Comparison of ENCODE assay signal across 28 cellular contexts in genomic region chr9:93343663-93344062, GRCh38.
"Had no signal": no experiment of that assay in that cellular context is flagged by ENCODE, and none has a peak within 500 bp of the region (broad histone marks: within the 10 kb centered on the region; RNA-seq: fewer than 3 reads in every experiment).

No MANE protein-coding gene starts in this region.

- H3K4me3 Mint-ChIP-seq: activated CD4-positive, alpha-beta memory T cell treated with anti-CD3 and anti-CD28 coated beads, Interleukin-2, amount 10 ng/mL, durations not matched to agents 7 days and 5 days; activated CD4-positive, alpha-beta T cell treated with anti-CD3 and anti-CD28 coated beads, Interleukin-2, amount 10 ng/mL, durations not matched to agents 7 days and 5 days; activated T-cell treated with anti-CD3 and anti-CD28 coated beads, Interleukin-2, amount 50 U/mL, for 24 hours; immature natural killer cell; stimulated activated naive B cell treated with anti-CD40 and anti-IgM and Interleukin-4, amounts not matched to agents 10 μg/mL and 1 μg/mL and 100 μg/mL, for 72 hours had no signal

- H3K9me3 Mint-ChIP-seq: activated T-cell treated with anti-CD3 and anti-CD28 coated beads, Interleukin-2, amount 50 U/mL, for 24 hours had no signal

- H3K9me3 ChIP-seq: thyroid gland had no signal

- H3K27ac Mint-ChIP-seq: activated CD4-positive, alpha-beta memory T cell treated with anti-CD3 and anti-CD28 coated beads, Interleukin-2, amount 10 ng/mL, durations not matched to agents 7 days and 5 days; activated CD4-positive, alpha-beta T cell treated with anti-CD3 and anti-CD28 coated beads, Interleukin-2, amount 10 ng/mL, durations not matched to agents 7 days and 5 days; activated T-cell treated with anti-CD3 and anti-CD28 coated beads, Interleukin-2, amount 50 U/mL, for 24 hours; nephron; stimulated activated naive B cell treated with anti-CD40 and anti-IgM and Interleukin-4, amounts not matched to agents 10 μg/mL and 1 μg/mL and 100 μg/mL, for 72 hours; T-helper 17 cell had no signal

- DNase-seq: activated CD4-positive, alpha-beta memory T cell treated with anti-CD3 and anti-CD28 coated beads, Interleukin-2, amount 10 ng/mL, durations not matched to agents 7 days and 5 days; activated CD4-positive, alpha-beta T cell treated with anti-CD3 and anti-CD28 coated beads for 1 hour; activated CD4-positive, alpha-beta T cell treated with anti-CD3 and anti-CD28 coated beads, Interleukin-2, amount 10 ng/mL, durations not matched to agents 7 days and 5 days; activated CD8-positive, alpha-beta memory T cell treated with anti-CD3 and anti-CD28 coated beads, Interleukin-2, amount 50 U/mL, for 48 hours; activated gamma-delta T cell treated with Interleukin-2 at 50 U/mL for 16 hours; activated naive CD4-positive, alpha-beta T cell treated with anti-CD3 and anti-CD28 coated beads, Interleukin-2, amount 50 U/mL, for 16 hours; activated T-cell treated with anti-CD3 and anti-CD28 coated beads, Interleukin-2, amount 50 U/mL, for 24 hours; amniotic stem cell; caudate nucleus; cortex of kidney; head of caudate nucleus; hippocampal formation; immature natural killer cell; mucosa of descending colon; nucleus accumbens; stimulated activated CD4-positive, alpha-beta T cell treated with anti-CD3 and anti-CD28 coated beads, Interleukin-15, amount 100 ng/mL, for 24 hours; stimulated activated CD4-positive, alpha-beta T cell treated with anti-CD3 and anti-CD28 coated beads, Interleukin-2, amount 100 ng/mL, for 24 hours; stimulated activated naive B cell treated with anti-CD40 and anti-IgM and Interleukin-4, amounts not matched to agents 10 μg/mL and 1 μg/mL and 100 μg/mL, for 72 hours; stomach; T-helper 17 cell; T1000; thyroid gland had no signal

- H3K27me3 ChIP-seq: right atrium auricular region, thyroid gland had no signal

- FAIRE-seq: endothelial cell of umbilical vein had no signal

- ATAC-seq: left lobe of liver, mucosa of descending colon, T-helper 17 cell had no signal

- H3K4me3 ChIP-seq: lung, mucosa of descending colon, right atrium auricular region, stomach, thyroid gland had no signal

- H3K27ac ChIP-seq: right atrium auricular region, stomach, thyroid gland, WERI-Rb-1 had no signal

- H3K36me3 ChIP-seq: right atrium auricular region, stomach, thyroid gland, WERI-Rb-1 had no signal
